ENCODE assay signal across 1 cellular context in the genomic region with DNA sequence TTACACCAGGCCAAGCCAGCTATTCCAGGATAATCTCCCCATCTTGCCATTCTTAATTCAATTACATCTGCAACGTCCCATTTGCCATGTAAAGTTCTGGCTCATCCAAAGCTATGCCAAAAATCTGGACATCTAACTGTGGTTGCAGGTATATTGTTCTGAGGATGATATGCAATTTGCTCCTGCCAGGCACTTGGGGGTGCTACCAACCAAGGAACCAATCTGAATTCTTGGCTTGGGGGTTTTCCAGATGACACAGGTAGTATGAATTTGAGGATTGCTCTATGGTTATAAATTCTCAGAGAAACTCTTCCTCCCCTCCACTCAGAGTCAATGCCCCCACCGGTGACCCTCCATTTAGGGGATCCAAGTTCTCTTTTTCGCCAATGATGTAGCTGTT.
TF ChIP-seq lines count a peak whose summit lies in the region.

No MANE protein-coding gene starts in this region.

TF ChIP-seq in HepG2, 621 proteins besides CTCF, POLR2A, EP300 and RAD21 (continued from another document):
- TF ChIP-seq ZIK1 (CRISPR knock-in tag; IDR thresholded peaks at IDR 0.05; ENCODE audit: borderline replicate concordance, low read depth): no peak
- 0 out of 2 replicates have a peak, but pooled peaks have one; percentile 32 for TF ChIP-seq CEBPG (CRISPR knock-in tag; IDR thresholded peaks at IDR 0.05)
- no peak for TF ChIP-seq CEBPB (IDR thresholded peaks at IDR 0.05; ENCODE audit: borderline replicate concordance, low read depth, low read length)
- TF ChIP-seq CAMTA2 (CRISPR knock-in tag; IDR thresholded peaks at IDR 0.05; ENCODE audit: borderline replicate concordance): no peak
- no peak for TF ChIP-seq ATF6 (CRISPR knock-in tag; conservative IDR thresholded peaks at IDR 0.05)
- no peak for TF ChIP-seq ZNF737 (CRISPR knock-in tag; IDR thresholded peaks at IDR 0.05; ENCODE audit: borderline replicate concordance)
- no peak for TF ChIP-seq PTBP1 (IDR thresholded peaks at IDR 0.05; ENCODE audit: low read depth, low read length, poor library complexity, severe bottlenecking)
- TF ChIP-seq TEAD3 (CRISPR knock-in tag; optimal IDR thresholded peaks at IDR 0.05; ENCODE audit: borderline replicate concordance): peak; percentile 35
- TF ChIP-seq, protein P1, sequence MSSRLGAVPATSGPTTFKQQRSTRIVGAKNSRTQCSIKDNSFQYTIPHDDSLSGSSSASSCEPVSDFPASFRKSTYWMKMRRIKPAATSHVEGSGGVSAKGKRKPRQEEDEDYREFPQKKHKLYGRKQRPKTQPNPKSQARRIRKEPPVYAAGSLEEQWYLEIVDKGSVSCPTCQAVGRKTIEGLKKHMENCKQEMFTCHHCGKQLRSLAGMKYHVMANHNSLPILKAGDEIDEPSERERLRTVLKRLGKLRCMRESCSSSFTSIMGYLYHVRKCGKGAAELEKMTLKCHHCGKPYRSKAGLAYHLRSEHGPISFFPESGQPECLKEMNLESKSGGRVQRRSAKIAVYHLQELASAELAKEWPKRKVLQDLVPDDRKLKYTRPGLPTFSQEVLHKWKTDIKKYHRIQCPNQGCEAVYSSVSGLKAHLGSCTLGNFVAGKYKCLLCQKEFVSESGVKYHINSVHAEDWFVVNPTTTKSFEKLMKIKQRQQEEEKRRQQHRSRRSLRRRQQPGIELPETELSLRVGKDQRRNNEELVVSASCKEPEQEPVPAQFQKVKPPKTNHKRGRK (CRISPR knock-in tag; IDR thresholded peaks at IDR 0.05): no peak
- peak; percentile 94 for TF ChIP-seq STAG1 (CRISPR knock-in tag; IDR thresholded peaks at IDR 0.05)
- TF ChIP-seq NFKB2 (CRISPR knock-in tag; IDR thresholded peaks at IDR 0.05; ENCODE audit: borderline replicate concordance): no peak
- TF ChIP-seq HOXD1 (CRISPR knock-in tag; IDR thresholded peaks at IDR 0.05): no peak
- no peak for TF ChIP-seq THYN1 (CRISPR knock-in tag; IDR thresholded peaks at IDR 0.05; ENCODE audit: borderline replicate concordance, low read depth)
- no peak for TF ChIP-seq TEAD2 (CRISPR knock-in tag; IDR thresholded peaks at IDR 0.05)
- no peak for TF ChIP-seq PRMT3 (CRISPR knock-in tag; IDR thresholded peaks at IDR 0.05; ENCODE audit: borderline replicate concordance, low read depth)
- TF ChIP-seq ZNF513 (CRISPR knock-in tag; conservative IDR thresholded peaks at IDR 0.05): no peak
